In the genomic region with DNA sequence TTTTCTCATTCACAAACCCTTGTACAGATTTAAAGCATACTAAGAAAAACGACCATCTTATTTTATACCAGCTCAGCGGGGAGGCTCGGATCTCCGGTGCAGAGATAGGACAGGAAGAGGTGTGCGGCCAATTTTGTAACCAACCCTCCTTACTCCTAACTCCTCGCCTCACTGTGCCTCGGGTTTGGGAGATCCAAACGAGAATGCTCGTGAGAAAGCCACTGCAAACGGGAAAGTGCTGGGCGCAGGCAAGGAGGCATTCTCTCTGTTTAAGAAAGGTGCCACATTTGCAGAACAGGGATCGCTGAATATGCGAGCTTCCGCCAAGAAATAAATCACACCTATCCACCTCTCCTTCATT, we compare ENCODE assay signal across 8 cellular contexts. TPM values are rescaled to one million over a fixed set of nuclear protein-coding genes. Genes with fewer than 3 reads are reported as not detected.
DNase-seq lines count a peak whose midpoint lies in the region; ATAC-seq and TF ChIP-seq lines count a peak whose summit lies in the region.

No MANE protein-coding gene starts in this region.

- TF ChIP-seq EP300 in upper lobe of left lung (IDR thresholded peaks at IDR 0.05): no peak

- ATAC-seq in body of pancreas (no peak), lower lobe of right lung (no peak), upper lobe of left lung (ENCODE audit: low FRiP score in 2 of 2) (no peak)

- no peak for TF ChIP-seq CTCF in KMS-11 (conservative IDR thresholded peaks at IDR 0.05; ENCODE audit: low read depth, low read length)
- no peak for TF ChIP-seq CTCF in body of pancreas (IDR thresholded peaks at IDR 0.05)
- no peak for TF ChIP-seq CTCF in lower lobe of right lung (IDR thresholded peaks at IDR 0.05)
- no peak for TF ChIP-seq CTCF in upper lobe of left lung (IDR thresholded peaks at IDR 0.05)

- H3K27ac ChIP-seq in KMS-11 (no peak overlapping the region), body of pancreas (peak overlapping the region; percentile 3 to 99 (median 95)), lower lobe of right lung (peak overlapping the region; percentile 96), upper lobe of left lung (peak overlapping the region; percentile 96 to 99 (median 98))

- peak overlapping the region; percentile 97 for H2AFZ ChIP-seq in KMS-11 (ENCODE audit: low read depth)

- H3K4me3 ChIP-seq in KMS-11 (IDR thresholded peaks at IDR 0.05; ENCODE audit: insufficient read depth, low read depth, low read length) (peak overlapping the region; percentile 44), body of pancreas (peak overlapping the region; percentile 76 to 97), lower lobe of right lung (peak overlapping the region; percentile 77), upper lobe of left lung (peak overlapping the region; percentile 77 to 99 (median 88))

- H3K27me3 ChIP-seq in KMS-11 (ENCODE audit: insufficient read depth, low read depth): no peaks in the 10 kb centered on the region
- no peaks in the 10 kb centered on the region for H3K27me3 ChIP-seq in body of pancreas
- no peaks in the 10 kb centered on the region for H3K27me3 ChIP-seq in lower lobe of right lung (ENCODE audit: low read depth)
- no peaks in the 10 kb centered on the region for H3K27me3 ChIP-seq in upper lobe of left lung

- no peaks in the 10 kb centered on the region for H4K20me1 ChIP-seq in KMS-11 (ENCODE audit: insufficient read depth)

- H3K79me2 ChIP-seq in KMS-11 (ENCODE audit: insufficient read depth, low read depth): no peaks in the 10 kb centered on the region

- H3K4me2 ChIP-seq in KMS-11: peak overlapping the region; percentile 84

- no peak for TF ChIP-seq POLR2A in body of pancreas (IDR thresholded peaks at IDR 0.05)
- TF ChIP-seq POLR2A in upper lobe of left lung (IDR thresholded peaks at IDR 0.05): no peak

- intact Hi-C loops in body of pancreas (cut with DNase I) (no loop called here), lower lobe of right lung (cut with DNase I) (no loop called here)

- 1% methylated on average over 14 of the region's 14 CpGs for WGBS in body of pancreas, 2 donors
- WGBS in upper lobe of left lung, 2 donors: 2 to 6% methylated on average over 14 of the region's 14 CpGs

- H3K36me3 ChIP-seq in KMS-11 (ENCODE audit: insufficient read depth) (no peaks in the 10 kb centered on the region), body of pancreas (replicated peaks in 1 of 2; ENCODE audit: insufficient read depth in 1 of 2, low read depth in 2 of 2) (peaks cover 0 to 4% of the 10 kb centered on the region in 2 donors), lower lobe of right lung (peaks cover 18% of the 10 kb centered on the region), upper lobe of left lung (peaks cover 0 to 17% (median 9%) of the 10 kb centered on the region in 4 donors)

- H3K9ac ChIP-seq in KMS-11: peak overlapping the region; percentile 73; the same call in 1 of the 2 replicates

- H3K4me1 ChIP-seq in KMS-11 (ENCODE audit: low read depth, poor library complexity, severe bottlenecking): peaks cover 18% of the 10 kb centered on the region
- H3K4me1 ChIP-seq in body of pancreas: peaks cover 14% of the 10 kb centered on the region
- peaks cover 23% of the 10 kb centered on the region for H3K4me1 ChIP-seq in lower lobe of right lung
- H3K4me1 ChIP-seq in upper lobe of left lung: peaks cover 17 to 23% (median 18%) of the 10 kb centered on the region in 4 donors

- DNase-seq in DMS 273 (lab: John Stamatoyannopoulos, UW; ENCODE audit: unreplicated experiment) (peak; percentile 59), DMS 273 treated with DMSO at 0.1 percent for 48 hours (lab: John Stamatoyannopoulos, UW) (no peak), body of pancreas (no peak), lower lobe of right lung (no peak), upper lobe of left lung (no peak), kidney glomerular epithelial cell (lab: John Stamatoyannopoulos, UW) (no peak)
- no peak for DNase-seq in stimulated activated CD4-positive, alpha-beta T cell treated with anti-CD3 and anti-CD28 coated beads, Interleukin-12 subunit alpha, Interleukin-12 subunit beta, amount 100 ng/mL, for 4 hours

- H3K9me3 ChIP-seq in body of pancreas (no peaks in the 10 kb centered on the region), lower lobe of right lung (no peaks in the 10 kb centered on the region), upper lobe of left lung (no peaks in the 10 kb centered on the region)

RNA-seq across cellular contexts. Expression of gene KDSR, which starts 1.1 kb away (rescaled TPM):
- total RNA-seq in body of pancreas (10 to 100 TPM; 14.5 TPM), lower lobe of right lung (68.5 TPM), upper lobe of left lung (10 to 100 TPM; 26.2 to 68.8 (median 45.2) TPM)

RNA-seq across cellular contexts. Expression of gene BCL2, which starts 46.3 kb away (rescaled TPM):
- 10 to 100 TPM; 10.1 to 18.5 TPM for total RNA-seq in body of pancreas
- total RNA-seq in lower lobe of right lung: 11.0 TPM
- 10 to 100 TPM in 4 of 6 donors, 1 to 10 TPM in 2; 5.9 to 19.9 (median 11.4) TPM for total RNA-seq in upper lobe of left lung

RNA-seq across cellular contexts. Expression of gene VPS4B, which starts 56.4 kb away (rescaled TPM):
- total RNA-seq in body of pancreas (10 to 100 TPM; 16.2 to 20.2 TPM), lower lobe of right lung (63.6 TPM), upper lobe of left lung (10 to 100 TPM; 24.1 to 63.7 (median 37.9) TPM)
